Comparison of ENCODE assay signal across 9 cellular contexts in genomic region chr10:110228066-110228465, GRCh38. TPM values are rescaled to one million over a fixed set of nuclear protein-coding genes. Genes with fewer than 3 reads are reported as not detected.
DNase-seq lines count a peak whose midpoint lies in the region; ATAC-seq and TF ChIP-seq lines count a peak whose summit lies in the region.
"Had no signal": no experiment of that assay in that cellular context is flagged by ENCODE, and none has a peak within 500 bp of the region (broad histone marks: within the 10 kb centered on the region; RNA-seq: fewer than 3 reads in every experiment).

No MANE protein-coding gene starts in this region.

- peak overlapping the region; percentile 64 for H3K4me3 ChIP-seq in cardiac muscle cell
- H3K4me3 ChIP-seq in adipocyte (ENCODE audit: low read length) = peak overlapping the region; percentile 87
- peak overlapping the region in 1 of 2 donors; percentile 56 for H3K4me3 ChIP-seq in muscle layer of colon (ENCODE audit: low read depth in 1 of 2, low read length in 2 of 2)
- peak overlapping the region in 1 of 4 donors; percentile 71 for H3K4me3 ChIP-seq in transverse colon
- no peak overlapping the region for H3K4me3 ChIP-seq in suprapubic skin

- ATAC-seq in Right ventricle myocardium inferior = no peak
- no peak for ATAC-seq in GM21723 (IDR thresholded peaks at IDR 0.05; ENCODE audit: unreplicated experiment)
- ATAC-seq in left lobe of liver = no peak

- H3K4me1 ChIP-seq in cardiac muscle cell (ENCODE audit: low read depth) (peaks cover 4% of the 10 kb centered on the region), adipocyte (ENCODE audit: control insufficient read depth, insufficient read depth, low read length) (peaks cover 5% of the 10 kb centered on the region), muscle layer of colon (ENCODE audit: insufficient read depth, low read length) (peaks cover 21% of the 10 kb centered on the region), transverse colon (peaks cover 0 to 29% (median 9%) of the 10 kb centered on the region in 4 donors), suprapubic skin (peaks cover 11% of the 10 kb centered on the region)

- H3K27ac ChIP-seq in cardiac muscle cell = no peak overlapping the region
- no peak overlapping the region for H3K27ac ChIP-seq in muscle layer of colon (ENCODE audit: low read depth, low read length)
- H3K27ac ChIP-seq in transverse colon = peak overlapping the region; percentile 83 to 99 (median 97)
- no peak overlapping the region for H3K27ac ChIP-seq in suprapubic skin

- TF ChIP-seq CTCF in cardiac muscle cell (IDR thresholded peaks at IDR 0.05; ENCODE audit: low read depth, low read length) = no peak
- no peak for TF ChIP-seq CTCF in transverse colon (IDR thresholded peaks at IDR 0.05)
- no peak for TF ChIP-seq CTCF in suprapubic skin (IDR thresholded peaks at IDR 0.05)

- in situ Hi-C loops in transverse colon (cut with MboI; ENCODE audit: low pct_ligation_motif_present in 1 of 4, low pct_unique_long_range_greater_than_20kb in 1 of 4, low sequenced_read_pairs in 3 of 4) = no loop called here

- H3K27me3 ChIP-seq in cardiac muscle cell (no peaks in the 10 kb centered on the region), adipocyte (replicated peaks; ENCODE audit: control insufficient read depth, insufficient read depth, low read length) (no peaks in the 10 kb centered on the region), muscle layer of colon (ENCODE audit: control insufficient read depth in 1 of 2, insufficient read depth in 2 of 2, low read length in 2 of 2) (no peaks in the 10 kb centered on the region), transverse colon (no peaks in the 10 kb centered on the region), suprapubic skin (no peaks in the 10 kb centered on the region)

- TF ChIP-seq EP300 in transverse colon (IDR thresholded peaks at IDR 0.05; ENCODE audit: low read depth) = no peak
- TF ChIP-seq EP300 in suprapubic skin (IDR thresholded peaks at IDR 0.05) = no peak

- DNase-seq in cardiac muscle cell (ENCODE audit: low read depth in 1 of 2, low spot score in 1 of 2) (no peak), Right ventricle myocardium inferior (ENCODE audit: missing footprints) (no peak), adipocyte (ENCODE audit: low read depth) (no peak), transverse colon (no peak), suprapubic skin (ENCODE audit: low spot score in 2 of 2) (no peak), left lobe of liver (ENCODE audit: low spot score) (no peak)
- DNase-seq: NCI-H187 had no signal

- TF ChIP-seq POLR2A in transverse colon (IDR thresholded peaks at IDR 0.05) = no peak
- TF ChIP-seq POLR2A in suprapubic skin (IDR thresholded peaks at IDR 0.05) = no peak

- H3K9ac ChIP-seq in adipocyte (ENCODE audit: low read length) (no peak overlapping the region), muscle layer of colon (ENCODE audit: low read length) (peak overlapping the region; percentile 51)

- WGBS in transverse colon (ENCODE audit: low coverage in 1 of 2), 2 donors = 90% methylated on average over 2 to 10 of the region's 10 CpGs
- WGBS in suprapubic skin = 85% methylated on average over 10 of the region's 10 CpGs

- intact Hi-C loops in Right ventricle myocardium inferior (cut with DNase I) (loop anchor here (5.0 kb wide), 2 partner anchors 221 to 341 kb away; partner anchors contain the start of gene ADD3), transverse colon (cut with DNase I; ENCODE audit: low total_unique reads) (loop anchor here (5.0 kb wide), 1 partner anchor 44 kb away; no protein-coding TSS in a partner anchor)

- H3K9me3 ChIP-seq in cardiac muscle cell (ENCODE audit: low read depth) (no peaks in the 10 kb centered on the region), adipocyte (ENCODE audit: control insufficient read depth, low read length) (no peaks in the 10 kb centered on the region), muscle layer of colon (ENCODE audit: low read length) (no peaks in the 10 kb centered on the region), transverse colon (no peaks in the 10 kb centered on the region), suprapubic skin (no peaks in the 10 kb centered on the region)

- peaks cover 4% of the 10 kb centered on the region for H3K36me3 ChIP-seq in cardiac muscle cell
- H3K36me3 ChIP-seq in adipocyte (ENCODE audit: control insufficient read depth, insufficient read depth, low read length, severe bottlenecking) = peaks cover 2% of the 10 kb centered on the region
- H3K36me3 ChIP-seq in muscle layer of colon (ENCODE audit: insufficient read depth, low read length) = peaks cover 11% of the 10 kb centered on the region
- H3K36me3 ChIP-seq in transverse colon = peaks cover 0 to 9% (median 0%) of the 10 kb centered on the region in 4 donors
- peaks cover 12% of the 10 kb centered on the region for H3K36me3 ChIP-seq in suprapubic skin

RNA-seq across cellular contexts. Expression of gene MXI1, which starts 20.7 kb away (rescaled TPM):
- total RNA-seq in cardiac muscle cell (48.2 and 55.0 TPM in 2 replicates), Right ventricle myocardium inferior (69.1 TPM), transverse colon (10 to 100 TPM; 44.8 to 96.5 (median 65.3) TPM), suprapubic skin (10 to 100 TPM; 64.3 to 77.9 (median 70.9) TPM), left lobe of liver (26.3 TPM)
- polyA plus RNA-seq in cardiac muscle cell = 68.4 and 69.8 TPM in 2 replicates

Comparison
In these comparisons a context has a peak if more than half of its experiments do, and no peak if none do; other contexts are left out.
1. H3K27ac ChIP-seq: peak in transverse colon (4 of 4); none in cardiac muscle cell (single experiment), muscle layer of colon (single experiment) and suprapubic skin (single experiment).